In genomic region chr5:38672059-38672791, GRCh38 we compare ENCODE assay signal across 13 cellular contexts.
DNase-seq lines count a peak whose midpoint lies in the region; ATAC-seq, FAIRE-seq and TF ChIP-seq lines count a peak whose summit lies in the region.
"Had no signal": no experiment of that assay in that cellular context is flagged by ENCODE, and none has a peak within 500 bp of the region (broad histone marks: within the 10 kb centered on the region; RNA-seq: fewer than 3 reads in every experiment).

No MANE protein-coding gene starts in this region.

- no peak overlapping the region for H3K23ac ChIP-seq in mesendoderm (ENCODE audit: low read length)

- no peak overlapping the region for H3K4ac ChIP-seq in mesendoderm (ENCODE audit: low read depth, low read length)

- H3K4me1 Mint-ChIP-seq in astrocyte (ENCODE audit: low read depth, unreplicated experiment) (peaks cover 12% of the 10 kb centered on the region), CD14-positive monocyte (no peaks in the 10 kb centered on the region)
- H3K4me1 Mint-ChIP-seq: CD8-positive, alpha-beta memory T cell had no signal

- TF ChIP-seq CTCF in BE2C (IDR thresholded peaks at IDR 0.05; ENCODE audit: low read depth, low read length) = no peak
- TF ChIP-seq CTCF in astrocyte (IDR thresholded peaks at IDR 0.05; ENCODE audit: insufficient read depth, low read depth, low read length) = no peak
- no peak for TF ChIP-seq CTCF in CD14-positive monocyte (IDR thresholded peaks at IDR 0.05)

- H3K4me3 Mint-ChIP-seq in astrocyte (ENCODE audit: unreplicated experiment) = no peak overlapping the region
- no peak overlapping the region for H3K4me3 Mint-ChIP-seq in CD14-positive monocyte
- H3K4me3 Mint-ChIP-seq: CD8-positive, alpha-beta memory T cell had no signal

- H3K36me3 ChIP-seq in BE2C (no peaks in the 10 kb centered on the region), HUES48 (ENCODE audit: control insufficient read depth, insufficient read depth, low read length) (no peaks in the 10 kb centered on the region), astrocyte (ENCODE audit: insufficient read depth, low read length) (no peaks in the 10 kb centered on the region), mesendoderm (ENCODE audit: control insufficient read depth, insufficient read depth, low read length) (no peaks in the 10 kb centered on the region)
- H3K36me3 ChIP-seq: tibial nerve had no signal

- H4K5ac ChIP-seq in mesendoderm (ENCODE audit: low read length) = no peak overlapping the region

- FAIRE-seq in astrocyte (lab: Jason Lieb, UNC) = no peak

- H3K36me3 Mint-ChIP-seq in astrocyte (ENCODE audit: low read depth, unreplicated experiment) (no peaks in the 10 kb centered on the region), CD14-positive monocyte (no peaks in the 10 kb centered on the region)
- H3K36me3 Mint-ChIP-seq: activated naive CD4-positive, alpha-beta T cell treated with anti-CD3 and anti-CD28 coated beads, Interleukin-2, amount 50 U/mL, for 72 hours; CD8-positive, alpha-beta memory T cell had no signal

- H3K4me1 ChIP-seq in BE2C = peaks cover 30% of the 10 kb centered on the region
- H3K4me1 ChIP-seq in HUES48 (ENCODE audit: control insufficient read depth, insufficient read depth, low read length) = peaks cover 5% of the 10 kb centered on the region; the same call in 1 of the 2 replicates
- H3K4me1 ChIP-seq in astrocyte (ENCODE audit: insufficient read depth, low read length) = peaks cover 8% of the 10 kb centered on the region
- no peaks in the 10 kb centered on the region for H3K4me1 ChIP-seq in mesendoderm (ENCODE audit: control insufficient read depth, low read depth, low read length)

- peak overlapping the region; percentile 42 for H3K4me2 ChIP-seq in astrocyte (ENCODE audit: low read length)
- no peak overlapping the region for H3K4me2 ChIP-seq in mesendoderm (ENCODE audit: low read length)

- H3K4me3 ChIP-seq in BE2C (ENCODE audit: low read depth, low read length) = no peak overlapping the region
- no peak overlapping the region for H3K4me3 ChIP-seq in HUES48 (ENCODE audit: low read depth, low read length)
- H3K4me3 ChIP-seq in astrocyte (ENCODE audit: insufficient read depth, low read depth, low read length) = no peak overlapping the region
- H3K4me3 ChIP-seq in mesendoderm (ENCODE audit: low read length) = no peak overlapping the region
- H3K4me3 ChIP-seq: tibial nerve had no signal

- H3K18ac ChIP-seq in mesendoderm (ENCODE audit: low read length) = peak overlapping the region; percentile 71

- H3K9ac ChIP-seq in HUES48 (ENCODE audit: low read depth, low read length) = no peak overlapping the region
- H3K9ac ChIP-seq in astrocyte (ENCODE audit: low read length) = no peak overlapping the region
- no peak overlapping the region for H3K9ac ChIP-seq in mesendoderm (ENCODE audit: low read length)

- H3K9me3 ChIP-seq in BE2C (no peaks in the 10 kb centered on the region), HUES48 (ENCODE audit: control insufficient read depth, insufficient read depth, low read length) (no peaks in the 10 kb centered on the region), astrocyte (ENCODE audit: insufficient read depth, low read depth, low read length) (no peaks in the 10 kb centered on the region)
- H3K9me3 ChIP-seq: tibial nerve had no signal

- DNase-seq in BE2C (peak; percentile 57), astrocyte (ENCODE audit: low read depth) (peak; percentile 43), mesendoderm (peak; percentile 97), ecto neural progenitor cell (ENCODE audit: low spot score) (no peak), CD14-positive monocyte (ENCODE audit: low spot score) (no peak)
- DNase-seq in activated CD4-positive, alpha-beta T cell treated with anti-CD3 and anti-CD28 coated beads, Interleukin-2, amount 50 U/mL, for 1 hour = no peak
- DNase-seq: CD8-positive, alpha-beta memory T cell; NCI-H1092 treated with DMSO at 0.1 percent for 48 hours had no signal

- no peaks in the 10 kb centered on the region for H3K79me1 ChIP-seq in mesendoderm (ENCODE audit: low read length)

- no peak overlapping the region for H3K56ac ChIP-seq in mesendoderm (ENCODE audit: low read length)

- no CpG with 5 or more reads among the region's 5 CpGs for WGBS in mesendoderm (ENCODE audit: extremely low coverage, insufficient coverage, low lambda C conversion rate)

- H2BK5ac ChIP-seq in mesendoderm (ENCODE audit: low read length) = no peak overlapping the region

- H3K9me3 Mint-ChIP-seq in astrocyte (ENCODE audit: unreplicated experiment) = no peaks in the 10 kb centered on the region
- peaks cover 0 to 5% (median 0%) of the 10 kb centered on the region in 7 donors for H3K9me3 Mint-ChIP-seq in CD14-positive monocyte

- H3K27me3 Mint-ChIP-seq in astrocyte (ENCODE audit: low read depth, unreplicated experiment) = no peaks in the 10 kb centered on the region
- peaks cover 7 to 12% (median 7%) of the 10 kb centered on the region in 3 donors for H3K27me3 Mint-ChIP-seq in CD14-positive monocyte (ENCODE audit: low read depth in 3 of 3)

- no peaks in the 10 kb centered on the region for H4K20me1 ChIP-seq in astrocyte (ENCODE audit: insufficient read depth, low read length)

- no peaks in the 10 kb centered on the region for H3K27me3 ChIP-seq in BE2C
- no peaks in the 10 kb centered on the region for H3K27me3 ChIP-seq in HUES48 (ENCODE audit: control insufficient read depth, insufficient read depth, low read length)
- H3K27me3 ChIP-seq in astrocyte (ENCODE audit: insufficient read depth, low read length) = no peaks in the 10 kb centered on the region
- H3K27me3 ChIP-seq in mesendoderm (ENCODE audit: insufficient read depth, low read length, poor library complexity) = no peaks in the 10 kb centered on the region
- H3K27me3 ChIP-seq: tibial nerve had no signal

- no peak overlapping the region for H2BK15ac ChIP-seq in mesendoderm (replicated peaks; ENCODE audit: low read depth)

- H3K27ac Mint-ChIP-seq in astrocyte (ENCODE audit: unreplicated experiment) (no peak overlapping the region), CD14-positive monocyte (no peak overlapping the region)
- H3K27ac Mint-ChIP-seq: activated naive CD4-positive, alpha-beta T cell treated with anti-CD3 and anti-CD28 coated beads, Interleukin-2, amount 50 U/mL, for 72 hours; CD8-positive, alpha-beta memory T cell had no signal

- no peak overlapping the region for H2AFZ ChIP-seq in astrocyte (ENCODE audit: low read depth, low read length)

- intact Hi-C loops in CD14-positive monocyte (cut with micrococcal nuclease) = no loop called here

- H4K8ac ChIP-seq in mesendoderm (ENCODE audit: low read depth, low read length) = no peak overlapping the region

- H2AK5ac ChIP-seq in mesendoderm (ENCODE audit: low read length) = no peak overlapping the region

- H3K79me2 ChIP-seq in astrocyte (ENCODE audit: insufficient read depth, low read length) = no peaks in the 10 kb centered on the region
- H3K79me2 ChIP-seq in mesendoderm (ENCODE audit: control insufficient read depth, insufficient read depth, low read length) = no peaks in the 10 kb centered on the region

- H3K27ac ChIP-seq in HUES48 (ENCODE audit: low read depth, low read length) = peak overlapping the region; percentile 63
- no peak overlapping the region for H3K27ac ChIP-seq in astrocyte (ENCODE audit: low read depth, low read length)
- peak overlapping the region; percentile 3 for H3K27ac ChIP-seq in mesendoderm (ENCODE audit: low read depth, low read length)

- peak overlapping the region; percentile 31 for H2BK120ac ChIP-seq in mesendoderm (ENCODE audit: low read depth, low read length)

- no peak for ATAC-seq in HG02571 (IDR thresholded peaks at IDR 0.05; ENCODE audit: unreplicated experiment)
- ATAC-seq: activated naive CD4-positive, alpha-beta T cell treated with anti-CD3 and anti-CD28 coated beads, Interleukin-2, amount 50 U/mL, for 72 hours; sciatic nerve had no signal

Comparison
In these comparisons a context has a peak if more than half of its experiments do, and no peak if none do; other contexts are left out.
1. DNase-seq: peak in BE2C (single experiment), astrocyte (single experiment) and mesendoderm (single experiment); none in activated CD4-positive, alpha-beta T cell treated with anti-CD3 and anti-CD28 coated beads, Interleukin-2, amount 50 U/mL, for 1 hour (single experiment), ecto neural progenitor cell (single experiment) and CD14-positive monocyte (single experiment).